Comparison of ENCODE assay signal across 8 cellular contexts in the genomic region with DNA sequence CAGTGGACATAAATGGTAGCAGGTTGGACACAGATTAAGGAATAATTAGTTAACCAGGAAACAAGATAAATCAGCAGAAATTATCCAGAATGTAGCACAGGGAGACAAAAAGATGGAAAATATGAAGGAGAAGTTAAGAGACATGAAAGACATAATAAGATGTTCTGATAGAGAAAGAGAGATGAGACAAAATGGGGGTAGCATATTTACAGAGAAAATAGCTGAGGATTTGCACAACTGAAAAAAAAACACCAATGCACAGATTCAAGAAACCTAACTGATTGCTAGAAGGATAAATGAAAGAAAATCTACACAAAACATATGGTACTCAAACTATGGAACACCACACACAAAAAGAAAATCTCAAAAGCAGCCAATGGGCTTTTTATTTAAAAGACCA. TPM values are rescaled to one million over a fixed set of nuclear protein-coding genes. Genes with fewer than 3 reads are reported as not detected.
A peak's percentile ranks its signal among the peaks of the same experiment; 100 is the strongest.
DNase-seq lines count a peak whose midpoint lies in the region; ATAC-seq lines count a peak whose summit lies in the region.

No MANE protein-coding gene starts in this region.

- no peaks in the 10 kb centered on the region for H3K9me3 ChIP-seq in subcutaneous abdominal adipose tissue (ENCODE audit: control insufficient read depth in 5 of 5, low read length in 5 of 5)

- peak overlapping the region; percentile 79 for H3K4me3 Mint-ChIP-seq in activated CD8-positive, alpha-beta memory T cell treated with anti-CD3 and anti-CD28 coated beads, Interleukin-2, amount 10 ng/mL, durations not matched to agents 7 days and 5 days
- H3K4me3 Mint-ChIP-seq in activated T-helper 1 cell treated with anti-CD3 and anti-CD28 coated beads, Interleukin-12 subunit alpha, Interleukin-12 subunit beta, Interleukin-2, Interleukin-4 antibody, amounts not matched to agents 30 ng/mL and 10 ng/mL and 1 ng/mL, durations not matched to agents 14 hours and 24 hours and 36 hours, result peak overlapping the region; percentile 79
- H3K4me3 Mint-ChIP-seq in immature natural killer cell, result peak overlapping the region; percentile 86 to 95 (median 92)

- peak overlapping the region in 2 of 5 donors; percentile 35 to 77 for H3K9ac ChIP-seq in subcutaneous abdominal adipose tissue (ENCODE audit: low read length in 5 of 5)

- no peaks in the 10 kb centered on the region for H3K36me3 ChIP-seq in subcutaneous abdominal adipose tissue (ENCODE audit: control insufficient read depth in 5 of 5, insufficient read depth in 5 of 5, low read length in 5 of 5)

- H3K36me3 Mint-ChIP-seq in activated CD8-positive, alpha-beta memory T cell treated with anti-CD3 and anti-CD28 coated beads, Interleukin-2, amount 10 ng/mL, durations not matched to agents 7 days and 5 days, result no peaks in the 10 kb centered on the region
- peaks cover 6% of the 10 kb centered on the region for H3K36me3 Mint-ChIP-seq in activated T-helper 1 cell treated with anti-CD3 and anti-CD28 coated beads, Interleukin-12 subunit alpha, Interleukin-12 subunit beta, Interleukin-2, Interleukin-4 antibody, amounts not matched to agents 30 ng/mL and 10 ng/mL and 1 ng/mL, durations not matched to agents 14 hours and 24 hours and 36 hours (ENCODE audit: low read depth)
- no peaks in the 10 kb centered on the region for H3K36me3 Mint-ChIP-seq in immature natural killer cell

- peak overlapping the region; percentile 22 to 87 (median 77) for H3K4me3 ChIP-seq in subcutaneous abdominal adipose tissue (ENCODE audit: low read depth in 1 of 5, low read length in 5 of 5)

- ATAC-seq in activated CD8-positive, alpha-beta memory T cell treated with anti-CD3 and anti-CD28 coated beads, Interleukin-2, amount 10 ng/mL, durations not matched to agents 7 days and 5 days, result no peak

- CTCF ChIA-PET in activated CD8-positive, alpha-beta memory T cell treated with anti-CD3 and anti-CD28 coated beads, Interleukin-2, amount 10 ng/mL, durations not matched to agents 7 days and 5 days (lab: Charles Lee), result interaction anchor here (0.6 to 6.4 kb wide), 4 partner anchors 12 to 203 kb away, joined by 3 to 38 read pairs (median 8); no protein-coding TSS in a partner anchor

- peaks cover 24% of the 10 kb centered on the region for H3K4me1 Mint-ChIP-seq in activated CD8-positive, alpha-beta memory T cell treated with anti-CD3 and anti-CD28 coated beads, Interleukin-2, amount 10 ng/mL, durations not matched to agents 7 days and 5 days
- H3K4me1 Mint-ChIP-seq in activated T-helper 1 cell treated with anti-CD3 and anti-CD28 coated beads, Interleukin-12 subunit alpha, Interleukin-12 subunit beta, Interleukin-2, Interleukin-4 antibody, amounts not matched to agents 30 ng/mL and 10 ng/mL and 1 ng/mL, durations not matched to agents 14 hours and 24 hours and 36 hours (ENCODE audit: low read depth), result peaks cover 51% of the 10 kb centered on the region
- H3K4me1 Mint-ChIP-seq in immature natural killer cell, result peaks cover 10 to 21% of the 10 kb centered on the region in 2 donors

- no peak overlapping the region for H3K27ac ChIP-seq in subcutaneous abdominal adipose tissue (ENCODE audit: low read depth, low read length)

- H3K27me3 Mint-ChIP-seq in activated CD8-positive, alpha-beta memory T cell treated with anti-CD3 and anti-CD28 coated beads, Interleukin-2, amount 10 ng/mL, durations not matched to agents 7 days and 5 days, result no peaks in the 10 kb centered on the region
- H3K27me3 Mint-ChIP-seq in activated T-helper 1 cell treated with anti-CD3 and anti-CD28 coated beads, Interleukin-12 subunit alpha, Interleukin-12 subunit beta, Interleukin-2, Interleukin-4 antibody, amounts not matched to agents 30 ng/mL and 10 ng/mL and 1 ng/mL, durations not matched to agents 14 hours and 24 hours and 36 hours (ENCODE audit: insufficient read depth), result no peaks in the 10 kb centered on the region
- peaks cover 0 to 2% (median 2%) of the 10 kb centered on the region in 3 donors for H3K27me3 Mint-ChIP-seq in immature natural killer cell (ENCODE audit: low read depth in 3 of 3)

- H3K4me1 ChIP-seq in subcutaneous abdominal adipose tissue (ENCODE audit: control insufficient read depth in 5 of 5, insufficient read depth in 5 of 5, low read length in 5 of 5), result peaks cover 0 to 14% (median 12%) of the 10 kb centered on the region in 5 donors

- no peaks in the 10 kb centered on the region for H3K27me3 ChIP-seq in subcutaneous abdominal adipose tissue (ENCODE audit: control insufficient read depth in 5 of 5, insufficient read depth in 4 of 5, low read length in 5 of 5)

- DNase-seq in activated CD8-positive, alpha-beta memory T cell treated with anti-CD3 and anti-CD28 coated beads, Interleukin-2, amount 10 ng/mL, durations not matched to agents 7 days and 5 days, result no peak
- no peak for DNase-seq in activated CD8-positive, alpha-beta memory T cell treated with anti-CD3 and anti-CD28 coated beads for 24 hours
- no peak for DNase-seq in activated T-helper 1 cell treated with anti-CD3 and anti-CD28 coated beads, Interleukin-12 subunit alpha, Interleukin-12 subunit beta, Interleukin-2, Interleukin-4 antibody, amounts not matched to agents 30 ng/mL and 10 ng/mL and 1 ng/mL, durations not matched to agents 14 hours and 24 hours and 36 hours (ENCODE audit: low spot score)
- no peak for DNase-seq in immature natural killer cell
- no peak for DNase-seq in glomerular visceral epithelial cell (ENCODE audit: extremely low spot score)
- no peak for DNase-seq in D341Med (ENCODE audit: low spot score)
- no peak for DNase-seq in NCI-H2107 treated with DMSO at 0.1 percent for 48 hours (lab: John Stamatoyannopoulos, UW; ENCODE audit: unreplicated experiment)

- no peaks in the 10 kb centered on the region for H3K9me3 Mint-ChIP-seq in activated CD8-positive, alpha-beta memory T cell treated with anti-CD3 and anti-CD28 coated beads, Interleukin-2, amount 10 ng/mL, durations not matched to agents 7 days and 5 days (ENCODE audit: low read depth)
- no peaks in the 10 kb centered on the region for H3K9me3 Mint-ChIP-seq in activated T-helper 1 cell treated with anti-CD3 and anti-CD28 coated beads, Interleukin-12 subunit alpha, Interleukin-12 subunit beta, Interleukin-2, Interleukin-4 antibody, amounts not matched to agents 30 ng/mL and 10 ng/mL and 1 ng/mL, durations not matched to agents 14 hours and 24 hours and 36 hours
- H3K9me3 Mint-ChIP-seq in immature natural killer cell, result no peaks in the 10 kb centered on the region

- no peak overlapping the region for H3K27ac Mint-ChIP-seq in activated CD8-positive, alpha-beta memory T cell treated with anti-CD3 and anti-CD28 coated beads, Interleukin-2, amount 10 ng/mL, durations not matched to agents 7 days and 5 days
- H3K27ac Mint-ChIP-seq in activated T-helper 1 cell treated with anti-CD3 and anti-CD28 coated beads, Interleukin-12 subunit alpha, Interleukin-12 subunit beta, Interleukin-2, Interleukin-4 antibody, amounts not matched to agents 30 ng/mL and 10 ng/mL and 1 ng/mL, durations not matched to agents 14 hours and 24 hours and 36 hours, result peak overlapping the region; percentile 7
- peak overlapping the region in 3 of 6 donors; percentile 13 to 77 (median 14) for H3K27ac Mint-ChIP-seq in immature natural killer cell

- intact Hi-C loops in activated T-helper 1 cell treated with anti-CD3 and anti-CD28 coated beads, Interleukin-12 subunit alpha, Interleukin-12 subunit beta, Interleukin-2, Interleukin-4 antibody, amounts not matched to agents 30 ng/mL and 10 ng/mL and 1 ng/mL, durations not matched to agents 14 hours and 24 hours and 36 hours (cut with micrococcal nuclease), result loop anchor here (1.0 to 2.0 kb wide), 4 partner anchors 17 to 92 kb away; no protein-coding TSS in a partner anchor

RNA-seq across cellular contexts. Expression of gene TBC1D22B, which starts 34.6 kb away (rescaled TPM):
- 10 to 100 TPM; 17.3 to 17.9 TPM for total RNA-seq in activated CD8-positive, alpha-beta memory T cell treated with anti-CD3 and anti-CD28 coated beads, Interleukin-2, amount 10 ng/mL, durations not matched to agents 7 days and 5 days
- 20.8 and 21.2 TPM in 2 replicates for total RNA-seq in activated T-helper 1 cell treated with anti-CD3 and anti-CD28 coated beads, Interleukin-12 subunit alpha, Interleukin-12 subunit beta, Interleukin-2, Interleukin-4 antibody, amounts not matched to agents 30 ng/mL and 10 ng/mL and 1 ng/mL, durations not matched to agents 14 hours and 24 hours and 36 hours
- 1 to 10 TPM; 4.3 to 8.4 (median 7.2) TPM for polyA plus RNA-seq in immature natural killer cell

RNA-seq across cellular contexts. Expression of gene TMEM217, which starts 35.0 kb away (rescaled TPM):
- total RNA-seq in activated CD8-positive, alpha-beta memory T cell treated with anti-CD3 and anti-CD28 coated beads, Interleukin-2, amount 10 ng/mL, durations not matched to agents 7 days and 5 days, result 1 to 10 TPM; 2.7 to 5.7 TPM
- 7.7 and 9.9 TPM in 2 replicates for total RNA-seq in activated T-helper 1 cell treated with anti-CD3 and anti-CD28 coated beads, Interleukin-12 subunit alpha, Interleukin-12 subunit beta, Interleukin-2, Interleukin-4 antibody, amounts not matched to agents 30 ng/mL and 10 ng/mL and 1 ng/mL, durations not matched to agents 14 hours and 24 hours and 36 hours
- under 1 TPM in 2 of 3 donors, not detected in 1; 0.23 to 0.32 TPM for polyA plus RNA-seq in immature natural killer cell

RNA-seq across cellular contexts. Expression of gene PIM1, which starts 53.0 kb away (rescaled TPM):
- 100 to 1,000 TPM; 361 to 464 TPM for total RNA-seq in activated CD8-positive, alpha-beta memory T cell treated with anti-CD3 and anti-CD28 coated beads, Interleukin-2, amount 10 ng/mL, durations not matched to agents 7 days and 5 days
- total RNA-seq in activated T-helper 1 cell treated with anti-CD3 and anti-CD28 coated beads, Interleukin-12 subunit alpha, Interleukin-12 subunit beta, Interleukin-2, Interleukin-4 antibody, amounts not matched to agents 30 ng/mL and 10 ng/mL and 1 ng/mL, durations not matched to agents 14 hours and 24 hours and 36 hours, result 182 and 192 TPM in 2 replicates
- 100 to 1,000 TPM in 2 of 3 donors, 10 to 100 TPM in 1; 90.5 to 197 (median 117) TPM for polyA plus RNA-seq in immature natural killer cell
